ENCODE assay signal across 16 cellular contexts in the genomic region with DNA sequence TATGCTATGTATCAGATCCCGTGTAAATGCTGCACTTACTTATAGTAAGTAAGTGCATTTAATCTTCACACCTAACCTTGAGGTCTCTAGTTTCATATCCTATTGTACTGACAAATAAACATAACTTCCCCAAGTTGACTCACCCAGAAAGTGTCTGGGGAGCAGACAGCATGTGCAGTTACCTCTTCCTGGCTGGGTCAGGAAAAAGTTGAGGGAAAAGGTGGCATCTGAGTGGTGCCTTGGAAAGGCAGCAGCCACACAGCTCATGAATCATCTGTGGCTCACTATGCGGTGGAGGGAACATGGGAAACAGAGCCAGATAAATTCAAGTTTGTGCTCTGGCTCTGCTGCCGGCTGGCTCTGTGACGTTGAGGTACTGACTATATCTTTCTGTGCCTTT.
A peak's percentile ranks its signal among the peaks of the same experiment; 100 is the strongest.
DNase-seq lines count a peak whose midpoint lies in the region; ATAC-seq and TF ChIP-seq lines count a peak whose summit lies in the region.
"Had no signal": no experiment of that assay in that cellular context is flagged by ENCODE, and none has a peak within 500 bp of the region (broad histone marks: within the 10 kb centered on the region; RNA-seq: fewer than 3 reads in every experiment).

No MANE protein-coding gene starts in this region.

- no peak overlapping the region for H4K5ac ChIP-seq in IMR-90 (ENCODE audit: low read depth, low read length)

- H3K9me3 ChIP-seq in IMR-90 (ENCODE audit: control insufficient read depth, insufficient read depth, low read length) (no peaks in the 10 kb centered on the region), mammary epithelial cell (replicated peaks; ENCODE audit: insufficient read depth, low read length) (no peaks in the 10 kb centered on the region)
- H3K9me3 ChIP-seq: BE2C had no signal

- TF ChIP-seq RAD21 in IMR-90 (IDR thresholded peaks at IDR 0.05; ENCODE audit: low read length), result no peak

- no peak overlapping the region; the same call in 1 of the 2 replicates for H2AK5ac ChIP-seq in IMR-90 (ENCODE audit: low read depth, low read length)

- H3K9ac ChIP-seq in IMR-90 (ENCODE audit: low read depth, low read length) (no peak overlapping the region), mammary epithelial cell (ENCODE audit: insufficient read depth, low read length) (no peak overlapping the region)

- H3K79me1 ChIP-seq in IMR-90 (ENCODE audit: low read depth in 1 of 2, low read length in 2 of 2), result no peaks in the 10 kb centered on the region

- no peak overlapping the region for H3K4me3 ChIP-seq in IMR-90 (ENCODE audit: insufficient read depth, low read depth, low read length)
- no peak overlapping the region for H3K4me3 ChIP-seq in mammary epithelial cell (replicated peaks in 1 of 3; ENCODE audit: insufficient read depth in 1 of 3, low read depth in 2 of 3, low read length in 3 of 3)
- H3K4me3 ChIP-seq: smooth muscle cell had no signal

- TF ChIP-seq CTCF in IMR-90 (conservative IDR thresholded peaks at IDR 0.05; ENCODE audit: low read depth, low read length) (no peak), mammary epithelial cell (conservative IDR thresholded peaks at IDR 0.05 in 1 of 2, IDR thresholded peaks at IDR 0.05 in 1 of 2; ENCODE audit: extremely low read depth in 1 of 2, insufficient read depth in 1 of 2, low read depth in 1 of 2, low read length in 2 of 2) (no peak)

- no peak overlapping the region for H3K56ac ChIP-seq in IMR-90 (ENCODE audit: extremely low read depth, insufficient read depth, low read length)

- H2BK120ac ChIP-seq in IMR-90 (ENCODE audit: low read depth, low read length), result no peak overlapping the region

- TF ChIP-seq POLR2A in IMR-90 (IDR thresholded peaks at IDR 0.05; ENCODE audit: low read depth, low read length), result no peak

- H3K36me3 ChIP-seq in IMR-90 (ENCODE audit: control insufficient read depth, insufficient read depth, low read length) (no peaks in the 10 kb centered on the region), mammary epithelial cell (ENCODE audit: insufficient read depth, low read length) (no peaks in the 10 kb centered on the region)
- H3K36me3 ChIP-seq: BE2C had no signal

- peak; percentile 72 for ATAC-seq in IMR-90 (ENCODE audit: low read depth)
- no peak for ATAC-seq in Right ventricle myocardium superior (ENCODE audit: poor library complexity)
- ATAC-seq in GM19452 (IDR thresholded peaks at IDR 0.05; ENCODE audit: unreplicated experiment), result no peak
- ATAC-seq: stimulated activated naive CD8-positive, alpha-beta T cell treated with anti-CD3 and anti-CD28 coated beads, Interleukin-15, amount 100 ng/mL, for 72 hours had no signal

- H2BK15ac ChIP-seq in IMR-90 (ENCODE audit: low read depth, low read length), result no peak overlapping the region

- no peak overlapping the region for H2AK9ac ChIP-seq in IMR-90 (replicated peaks; ENCODE audit: low read depth, low read length, poor library complexity)

- DNase-seq in Ammon's horn (ENCODE audit: low spot score), result peak; percentile 21
- DNase-seq in IMR-90, result peak; percentile 87
- DNase-seq in mammary epithelial cell, result peak; percentile 95
- DNase-seq in kidney glomerular epithelial cell (lab: John Stamatoyannopoulos, UW), result peak; percentile 63
- DNase-seq in Right ventricle myocardium superior, result no peak
- no peak for DNase-seq in mucosa of gallbladder (ENCODE audit: low spot score)
- DNase-seq in stimulated activated CD4-positive, alpha-beta T cell treated with anti-CD3 and anti-CD28 coated beads, Interleukin-1b, Interleukin-23, amount 100 ng/mL, for 48 hours, result no peak
- DNase-seq: activated CD4-positive, alpha-beta T cell treated with anti-CD3 and anti-CD28 coated beads, Interleukin-2, amount 50 U/mL, for 4 hours; anterior cingulate cortex; BE2C; DND-41; foreskin melanocyte; SHP77 treated with DMSO at 0.1 percent for 48 hours; stimulated activated naive CD8-positive, alpha-beta T cell treated with anti-CD3 and anti-CD28 coated beads, Interleukin-15, amount 100 ng/mL, for 72 hours had no signal

- no peak overlapping the region for H3K4ac ChIP-seq in IMR-90 (ENCODE audit: low read depth, low read length)

- H3K4me1 ChIP-seq in IMR-90 (ENCODE audit: control insufficient read depth, insufficient read depth, low read length), result peaks cover 5% of the 10 kb centered on the region; the same call in 1 of the 2 replicates
- H3K4me1 ChIP-seq in mammary epithelial cell (ENCODE audit: insufficient read depth, low read length), result peaks cover 14% of the 10 kb centered on the region
- H3K4me1 ChIP-seq: BE2C had no signal

- H2AFZ ChIP-seq in IMR-90 (replicated peaks; ENCODE audit: low read length, poor library complexity) (no peak overlapping the region), mammary epithelial cell (ENCODE audit: low read depth, low read length) (no peak overlapping the region)

- BruUV-seq in IMR-90 (replicated peaks; lab: Mats Ljungman, UMichigan), result no TSS peak
- BruUV-seq in mammary epithelial cell (replicated peaks; lab: Mats Ljungman, UMichigan), result no TSS peak

- no peak overlapping the region for H4K91ac ChIP-seq in IMR-90 (ENCODE audit: insufficient read depth, low read depth, low read length)

- in situ Hi-C loops in IMR-90 (cut with MboI; ENCODE audit: low sequenced_read_pairs), result no loop called here
- in situ Hi-C loops in mammary epithelial cell (cut with MboI; ENCODE audit: low sequenced_read_pairs in 2 of 2), result no loop called here

- H3K9me1 ChIP-seq in IMR-90 (ENCODE audit: insufficient read depth, low read length), result no peaks in the 10 kb centered on the region; the same call in 1 of the 2 replicates

- H3K27ac ChIP-seq in IMR-90 (ENCODE audit: insufficient read depth, low read length) (no peak overlapping the region), mammary epithelial cell (ENCODE audit: insufficient read depth, low read depth, low read length) (no peak overlapping the region)

- no peak overlapping the region for H3K23ac ChIP-seq in IMR-90 (ENCODE audit: low read depth, low read length)

- no peaks in the 10 kb centered on the region for H3K27me3 ChIP-seq in IMR-90 (ENCODE audit: control insufficient read depth, insufficient read depth, low read length)
- H3K27me3 ChIP-seq in mammary epithelial cell (ENCODE audit: insufficient read depth, low read length), result no peaks in the 10 kb centered on the region
- H3K27me3 ChIP-seq: BE2C had no signal

- no peak overlapping the region for H3K14ac ChIP-seq in IMR-90 (replicated peaks; ENCODE audit: low read depth, low read length)

- intact Hi-C loops in IMR-90 (cut with micrococcal nuclease), result no loop called here
- intact Hi-C loops in mammary epithelial cell (cut with micrococcal nuclease), result loop anchor here (1.0 to 5.0 kb wide), 2 partner anchors 39 to 51 kb away; no protein-coding TSS in a partner anchor
- intact Hi-C loops in Right ventricle myocardium superior (cut with DNase I), result no loop called here

- H3K79me2 ChIP-seq in mammary epithelial cell (ENCODE audit: insufficient read depth, low read length), result no peaks in the 10 kb centered on the region

- no peak overlapping the region for H2BK20ac ChIP-seq in IMR-90 (ENCODE audit: low read depth, low read length)

- CTCF ChIA-PET in IMR-90 (lab: Yijun Ruan, JAX), result no interaction called here
- CTCF ChIA-PET in mammary epithelial cell (lab: Charles Lee; ENCODE audit: low non-redundant PET), result no interaction called here

- H3K18ac ChIP-seq in IMR-90 (ENCODE audit: low read depth, low read length), result no peak overlapping the region

- dilution Hi-C loops in IMR-90 (cut with HindIII; ENCODE audit: low sequenced_read_pairs, unreplicated experiment), result no loop called here
- dilution Hi-C loops in mammary epithelial cell (cut with HindIII; ENCODE audit: low sequenced_read_pairs), result no loop called here

- H4K20me1 ChIP-seq in IMR-90 (ENCODE audit: insufficient read depth, low read length), result no peaks in the 10 kb centered on the region
- no peaks in the 10 kb centered on the region for H4K20me1 ChIP-seq in mammary epithelial cell (ENCODE audit: insufficient read depth, low read length)

- H4K8ac ChIP-seq in IMR-90 (ENCODE audit: low read depth in 2 of 2, low read length in 2 of 2), result no peak overlapping the region

- H3K4me2 ChIP-seq in IMR-90 (ENCODE audit: low read depth, low read length), result no peak overlapping the region
- no peak overlapping the region for H3K4me2 ChIP-seq in mammary epithelial cell (ENCODE audit: insufficient read depth, low read depth, low read length)
- H3K4me2 ChIP-seq: smooth muscle cell had no signal

- POLR2A ChIA-PET in IMR-90 (lab: Charles Lee; ENCODE audit: unreplicated experiment), result no interaction called here

- no CpG with 5 or more reads among the region's 4 CpGs for WGBS in IMR-90 (ENCODE audit: extremely low coverage in 2 of 2, insufficient read length in 1 of 2), 2 experiments
- WGBS in mammary epithelial cell (ENCODE audit: low coverage, missing lambda C conversion rate), result 36% methylated on average over 3 of the region's 4 CpGs

- H2BK5ac ChIP-seq in IMR-90 (ENCODE audit: low read depth, low read length, poor library complexity, severe bottlenecking), result no peak overlapping the region

TF ChIP-seq in IMR-90, 13 proteins besides CTCF, POLR2A, EP300 and RAD21:
- TF ChIP-seq FOS (IDR thresholded peaks at IDR 0.05; ENCODE audit: low read depth, low read length), result peak; percentile 51; the same call in 1 of the 2 replicates
- peak; percentile 84 for TF ChIP-seq BHLHE40 (IDR thresholded peaks at IDR 0.05; ENCODE audit: low read depth, low read length)
- TF ChIP-seq USF2 (IDR thresholded peaks at IDR 0.05; ENCODE audit: low read depth, low read length), result no peak

Comparison
In these comparisons a context has a peak if more than half of its experiments do, and no peak if none do; other contexts are left out.
1. DNase-seq: peak in Ammon's horn (single experiment), IMR-90 (single experiment), mammary epithelial cell (single experiment) and kidney glomerular epithelial cell (single experiment); none in Right ventricle myocardium superior (single experiment), mucosa of gallbladder (single experiment) and stimulated activated CD4-positive, alpha-beta T cell treated with anti-CD3 and anti-CD28 coated beads, Interleukin-1b, Interleukin-23, amount 100 ng/mL, for 48 hours (single experiment).